In the genomic region with DNA sequence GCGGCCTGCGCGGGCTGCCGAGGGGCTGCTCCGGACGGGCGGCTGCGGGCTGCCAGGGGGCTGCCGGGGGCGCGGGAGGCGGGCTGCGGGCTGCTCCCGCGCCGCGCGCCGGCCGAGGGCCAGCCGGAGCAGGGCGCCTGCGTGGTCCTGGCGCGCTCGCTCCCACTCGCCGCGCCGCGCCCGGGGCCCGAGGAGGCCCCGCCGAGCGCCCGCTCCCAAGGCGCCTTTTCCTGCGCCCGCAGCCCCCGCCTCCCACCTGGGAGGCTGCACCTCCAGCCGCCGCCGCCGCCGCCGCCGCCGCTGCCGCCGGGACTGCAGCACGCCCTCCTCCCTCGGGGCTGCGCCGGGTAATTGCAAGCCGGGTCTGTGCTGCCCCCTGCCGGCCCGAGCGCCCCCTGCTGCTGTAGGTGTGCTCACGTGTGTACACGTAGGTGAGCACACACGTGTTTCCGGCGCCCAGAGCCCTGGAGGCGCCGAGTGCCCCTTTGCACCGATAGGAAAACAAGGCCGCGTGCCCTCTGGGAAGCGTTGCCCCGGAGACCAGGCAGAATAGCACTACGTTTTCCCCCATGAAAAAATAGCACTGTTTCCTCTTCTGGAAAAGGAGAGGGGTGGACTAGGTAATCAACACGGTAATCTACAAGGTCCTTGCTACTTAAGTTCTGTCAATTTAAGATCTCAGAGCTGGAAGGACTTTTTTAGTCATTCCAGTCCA, we compare ENCODE assay signal across 1 cellular context.
TF ChIP-seq lines count a peak whose summit lies in the region.

EPB41L4B (minus strand) TSS at position 326 of the 715 bp plus-strand sequence. CDS start 613 bp downstream, outside the sequence.

TF ChIP-seq in HepG2, 621 proteins besides CTCF, POLR2A, EP300 and RAD21 (continued from another document and continues in another):
- TF ChIP-seq ZFP36L2 (CRISPR knock-in tag; IDR thresholded peaks at IDR 0.05) (no peak), FOSL1 (CRISPR knock-in tag; IDR thresholded peaks at IDR 0.05; ENCODE audit: borderline replicate concordance) (no peak), ZSCAN29 (CRISPR knock-in tag; conservative IDR thresholded peaks at IDR 0.05) (peak; percentile 79), USF2 (IDR thresholded peaks at IDR 0.05; ENCODE audit: low read depth, low read length) (peak; percentile 66), USF2 (CRISPR knock-in tag; IDR thresholded peaks at IDR 0.05; ENCODE audit: borderline replicate concordance) (peak; percentile 65; the same call in 1 of the 2 replicates), STAG1 (CRISPR knock-in tag; IDR thresholded peaks at IDR 0.05) (peak; percentile 98), KDM1A (CRISPR knock-in tag; IDR thresholded peaks at IDR 0.05) (no peak), TRIM22 (IDR thresholded peaks at IDR 0.05) (no peak), FOXK1 (CRISPR knock-in tag; IDR thresholded peaks at IDR 0.05; ENCODE audit: borderline replicate concordance, low read depth) (peak; percentile 92; the same call in 1 of the 2 replicates), GABPA (IDR thresholded peaks at IDR 0.05; ENCODE audit: low read depth, low read length) (peak; percentile 55), GABPA (CRISPR knock-in tag; IDR thresholded peaks at IDR 0.05; ENCODE audit: low read depth) (peak; percentile 87), KIAA2018 (CRISPR knock-in tag; IDR thresholded peaks at IDR 0.05; ENCODE audit: borderline replicate concordance) (no peak), CC2D1A (CRISPR knock-in tag; IDR thresholded peaks at IDR 0.05) (no peak), ZNF768 (CRISPR knock-in tag; IDR thresholded peaks at IDR 0.05) (peak; percentile 69; the same call in 1 of the 2 replicates), GATAD1 (CRISPR knock-in tag; IDR thresholded peaks at IDR 0.05) (peak; percentile 87), ZNF407 (CRISPR knock-in tag; IDR thresholded peaks at IDR 0.05; ENCODE audit: not compliant biosample characterization) (peak; percentile 58)
- TF ChIP-seq, protein P1, sequence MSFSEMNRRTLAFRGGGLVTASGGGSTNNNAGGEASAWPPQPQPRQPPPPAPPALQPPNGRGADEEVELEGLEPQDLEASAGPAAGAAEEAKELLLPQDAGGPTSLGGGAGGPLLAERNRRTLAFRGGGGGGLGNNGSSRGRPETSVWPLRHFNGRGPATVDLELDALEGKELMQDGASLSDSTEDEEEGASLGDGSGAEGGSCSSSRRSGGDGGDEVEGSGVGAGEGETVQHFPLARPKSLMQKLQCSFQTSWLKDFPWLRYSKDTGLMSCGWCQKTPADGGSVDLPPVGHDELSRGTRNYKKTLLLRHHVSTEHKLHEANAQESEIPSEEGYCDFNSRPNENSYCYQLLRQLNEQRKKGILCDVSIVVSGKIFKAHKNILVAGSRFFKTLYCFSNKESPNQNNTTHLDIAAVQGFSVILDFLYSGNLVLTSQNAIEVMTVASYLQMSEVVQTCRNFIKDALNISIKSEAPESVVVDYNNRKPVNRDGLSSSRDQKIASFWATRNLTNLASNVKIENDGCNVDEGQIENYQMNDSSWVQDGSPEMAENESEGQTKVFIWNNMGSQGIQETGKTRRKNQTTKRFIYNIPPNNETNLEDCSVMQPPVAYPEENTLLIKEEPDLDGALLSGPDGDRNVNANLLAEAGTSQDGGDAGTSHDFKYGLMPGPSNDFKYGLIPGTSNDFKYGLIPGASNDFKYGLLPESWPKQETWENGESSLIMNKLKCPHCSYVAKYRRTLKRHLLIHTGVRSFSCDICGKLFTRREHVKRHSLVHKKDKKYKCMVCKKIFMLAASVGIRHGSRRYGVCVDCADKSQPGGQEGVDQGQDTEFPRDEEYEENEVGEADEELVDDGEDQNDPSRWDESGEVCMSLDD (CRISPR knock-in tag; IDR thresholded peaks at IDR 0.05; ENCODE audit: borderline replicate concordance): peak; percentile 63
- TF ChIP-seq, protein P2, sequence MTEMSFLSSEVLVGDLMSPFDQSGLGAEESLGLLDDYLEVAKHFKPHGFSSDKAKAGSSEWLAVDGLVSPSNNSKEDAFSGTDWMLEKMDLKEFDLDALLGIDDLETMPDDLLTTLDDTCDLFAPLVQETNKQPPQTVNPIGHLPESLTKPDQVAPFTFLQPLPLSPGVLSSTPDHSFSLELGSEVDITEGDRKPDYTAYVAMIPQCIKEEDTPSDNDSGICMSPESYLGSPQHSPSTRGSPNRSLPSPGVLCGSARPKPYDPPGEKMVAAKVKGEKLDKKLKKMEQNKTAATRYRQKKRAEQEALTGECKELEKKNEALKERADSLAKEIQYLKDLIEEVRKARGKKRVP (CRISPR knock-in tag; IDR thresholded peaks at IDR 0.05): peak in 1 of 2 experiments; percentile 70; a peak in 2 of 4 replicates
- TF ChIP-seq, protein P3, sequence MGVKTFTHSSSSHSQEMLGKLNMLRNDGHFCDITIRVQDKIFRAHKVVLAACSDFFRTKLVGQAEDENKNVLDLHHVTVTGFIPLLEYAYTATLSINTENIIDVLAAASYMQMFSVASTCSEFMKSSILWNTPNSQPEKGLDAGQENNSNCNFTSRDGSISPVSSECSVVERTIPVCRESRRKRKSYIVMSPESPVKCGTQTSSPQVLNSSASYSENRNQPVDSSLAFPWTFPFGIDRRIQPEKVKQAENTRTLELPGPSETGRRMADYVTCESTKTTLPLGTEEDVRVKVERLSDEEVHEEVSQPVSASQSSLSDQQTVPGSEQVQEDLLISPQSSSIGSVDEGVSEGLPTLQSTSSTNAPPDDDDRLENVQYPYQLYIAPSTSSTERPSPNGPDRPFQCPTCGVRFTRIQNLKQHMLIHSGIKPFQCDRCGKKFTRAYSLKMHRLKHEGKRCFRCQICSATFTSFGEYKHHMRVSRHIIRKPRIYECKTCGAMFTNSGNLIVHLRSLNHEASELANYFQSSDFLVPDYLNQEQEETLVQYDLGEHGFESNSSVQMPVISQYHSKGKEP (CRISPR knock-in tag; IDR thresholded peaks at IDR 0.05): peak; percentile 86; the same call in 1 of the 2 replicates
